16 cellular contexts compared by ENCODE assay signal in the genomic region with DNA sequence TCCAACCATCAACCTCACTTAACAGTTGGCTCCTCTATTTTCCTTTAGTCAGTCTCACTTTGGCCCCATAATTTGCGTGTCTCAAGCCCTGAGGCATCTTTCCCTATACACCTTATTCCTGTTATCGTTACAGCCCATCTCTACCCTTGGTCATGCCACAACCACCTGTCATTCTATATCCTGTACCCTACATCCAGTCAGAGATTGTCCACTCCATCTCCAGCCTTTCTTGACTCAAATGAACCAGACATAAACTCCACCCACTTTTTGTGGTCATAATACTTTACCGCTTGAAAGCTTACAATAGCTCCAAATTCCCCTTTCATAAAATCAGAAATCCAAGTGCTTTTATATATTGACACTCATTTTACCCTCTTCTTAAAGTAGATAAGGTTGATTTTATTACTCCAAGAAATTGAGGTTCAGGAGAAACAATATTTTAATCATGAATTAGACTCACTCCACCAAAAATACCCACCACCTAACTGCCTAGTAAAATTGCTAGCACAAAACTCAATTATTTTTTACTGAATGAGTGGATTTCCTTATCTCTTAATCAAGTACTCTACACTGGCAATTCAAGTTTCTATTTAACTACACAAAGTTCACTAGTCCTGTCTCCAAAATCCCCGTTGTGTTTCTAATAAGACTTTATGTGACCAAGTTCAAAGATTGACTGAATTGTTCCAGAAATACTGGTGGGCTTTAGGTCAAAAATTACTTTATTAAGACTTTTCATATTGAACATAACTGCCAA. TPM values are rescaled to one million over a fixed set of nuclear protein-coding genes. Genes with fewer than 3 reads are reported as not detected.
DNase-seq lines count a peak whose midpoint lies in the region; ATAC-seq lines count a peak whose summit lies in the region.
"Had no signal": no experiment of that assay in that cellular context is flagged by ENCODE, and none has a peak within 500 bp of the region (broad histone marks: within the 10 kb centered on the region; RNA-seq: fewer than 3 reads in every experiment).

No MANE protein-coding gene starts in this region.

- peaks cover 22 to 67% (median 62%) of the 10 kb centered on the region in 3 donors for H3K4me1 Mint-ChIP-seq in CD8-positive, alpha-beta memory T cell
- peaks cover 56% of the 10 kb centered on the region for H3K4me1 Mint-ChIP-seq in activated naive CD8-positive, alpha-beta T cell treated with anti-CD3 and anti-CD28 coated beads, Interleukin-2, amount 50 U/mL, for 24 hours

- no peak for DNase-seq in CD8-positive, alpha-beta memory T cell
- no peak for DNase-seq in activated naive CD8-positive, alpha-beta T cell treated with anti-CD3 and anti-CD28 coated beads, Interleukin-2, amount 50 U/mL, for 24 hours
- no peak for DNase-seq in GF-D8 (lab: John Stamatoyannopoulos, UW)
- no peak for DNase-seq in kidney tubule cell (ENCODE audit: low spot score)
- DNase-seq in NCI-H510A (lab: John Stamatoyannopoulos, UW), result no peak
- DNase-seq in sciatic nerve (ENCODE audit: low spot score), result no peak
- DNase-seq: body of pancreas; effector CD8-positive, alpha-beta T cell; EL; NCI-H1048; NCI-H345; retina had no signal

- no peak overlapping the region for H3K27ac ChIP-seq in CD8-positive, alpha-beta memory T cell (ENCODE audit: low read depth, low read length)
- H3K27ac ChIP-seq: body of pancreas, gastroesophageal sphincter, Peyer's patch had no signal

- H3K4me3 ChIP-seq in CD8-positive, alpha-beta memory T cell (ENCODE audit: low read length), result no peak overlapping the region
- H3K4me3 ChIP-seq: body of pancreas, gastroesophageal sphincter, Peyer's patch had no signal

- intact Hi-C loops in sciatic nerve (cut with DNase I), result no loop called here

- no peaks in the 10 kb centered on the region for H3K9me3 ChIP-seq in CD8-positive, alpha-beta memory T cell (ENCODE audit: low read length)
- H3K9me3 ChIP-seq: gastroesophageal sphincter had no signal

- H3K36me3 ChIP-seq in CD8-positive, alpha-beta memory T cell (ENCODE audit: insufficient read depth, low read length), result no peaks in the 10 kb centered on the region
- H3K36me3 ChIP-seq: gastroesophageal sphincter, Peyer's patch had no signal

- POLR2A ChIA-PET in CD8-positive, alpha-beta memory T cell (lab: Charles Lee), result interaction anchor here (0.8 kb wide), 1 partner anchor 20 kb away, joined by 3 read pairs; no protein-coding TSS in a partner anchor

- H3K36me3 Mint-ChIP-seq in CD8-positive, alpha-beta memory T cell, result peaks cover 9 to 17% (median 14%) of the 10 kb centered on the region in 3 donors
- peaks cover 18% of the 10 kb centered on the region for H3K36me3 Mint-ChIP-seq in activated naive CD8-positive, alpha-beta T cell treated with anti-CD3 and anti-CD28 coated beads, Interleukin-2, amount 50 U/mL, for 24 hours (ENCODE audit: low read depth)

- H3K27me3 ChIP-seq in CD8-positive, alpha-beta memory T cell (ENCODE audit: insufficient read depth, low read length, poor library complexity, severe bottlenecking), result no peaks in the 10 kb centered on the region
- H3K27me3 ChIP-seq: body of pancreas, gastroesophageal sphincter, Peyer's patch had no signal

- H3K27ac Mint-ChIP-seq in CD8-positive, alpha-beta memory T cell, result peak overlapping the region; percentile 21 to 91 (median 64)
- H3K27ac Mint-ChIP-seq in activated naive CD8-positive, alpha-beta T cell treated with anti-CD3 and anti-CD28 coated beads, Interleukin-2, amount 50 U/mL, for 24 hours, result peak overlapping the region; percentile 77

- ATAC-seq in GM18870 (IDR thresholded peaks at IDR 0.05; ENCODE audit: unreplicated experiment) (peak; percentile 71), HG03354 (IDR thresholded peaks at IDR 0.05; ENCODE audit: poor library complexity, severe bottlenecking, unreplicated experiment) (peak; percentile 62), sciatic nerve (no peak)
- ATAC-seq in activated naive CD8-positive, alpha-beta T cell treated with anti-CD3 and anti-CD28 coated beads, Interleukin-2, amount 50 U/mL, for 24 hours, result peak; percentile 70
- ATAC-seq: body of pancreas, gastroesophageal sphincter had no signal

- CTCF ChIA-PET in CD8-positive, alpha-beta memory T cell (lab: Charles Lee), result interaction anchor here (1.0 to 1.3 kb wide), 2 partner anchors 114 to 171 kb away, joined by 3 read pairs; no protein-coding TSS in a partner anchor

- peak overlapping the region in 4 of 7 donors; percentile 7 to 53 (median 28) for H3K4me3 Mint-ChIP-seq in CD8-positive, alpha-beta memory T cell
- H3K4me3 Mint-ChIP-seq in activated naive CD8-positive, alpha-beta T cell treated with anti-CD3 and anti-CD28 coated beads, Interleukin-2, amount 50 U/mL, for 24 hours, result peak overlapping the region; percentile 21

- H3K4me1 ChIP-seq in CD8-positive, alpha-beta memory T cell (ENCODE audit: insufficient read depth, low read length), result peaks cover 15% of the 10 kb centered on the region
- H3K4me1 ChIP-seq: body of pancreas, Peyer's patch had no signal

- H3K9me3 Mint-ChIP-seq in CD8-positive, alpha-beta memory T cell, result peaks cover 6 to 14% (median 8%) of the 10 kb centered on the region in 5 donors
- peaks cover 16% of the 10 kb centered on the region for H3K9me3 Mint-ChIP-seq in activated naive CD8-positive, alpha-beta T cell treated with anti-CD3 and anti-CD28 coated beads, Interleukin-2, amount 50 U/mL, for 24 hours

- no peaks in the 10 kb centered on the region for H3K27me3 Mint-ChIP-seq in CD8-positive, alpha-beta memory T cell
- peaks cover 2% of the 10 kb centered on the region for H3K27me3 Mint-ChIP-seq in activated naive CD8-positive, alpha-beta T cell treated with anti-CD3 and anti-CD28 coated beads, Interleukin-2, amount 50 U/mL, for 24 hours

RNA-seq across cellular contexts. Expression of gene CCR4, which starts 9.1 kb away (rescaled TPM):
- 100 to 1,000 TPM; 113 TPM for total RNA-seq in CD8-positive, alpha-beta memory T cell
- 10.0 TPM for polyA plus RNA-seq in CD8-positive, alpha-beta memory T cell
- 0.27 TPM for total RNA-seq in sciatic nerve
- total RNA-seq: body of pancreas, gastroesophageal sphincter, Peyer's patch had no signal

Comparison
In these comparisons a context has a peak if more than half of its experiments do, and no peak if none do; other contexts are left out.
1. RNA of gene CCR4, which starts 9.1 kb away (total RNA-seq): 113 TPM in CD8-positive, alpha-beta memory T cell; 0.27 TPM in sciatic nerve (single experiment); every median in the first group is over 10 times any median in the second.